In the genomic region with DNA sequence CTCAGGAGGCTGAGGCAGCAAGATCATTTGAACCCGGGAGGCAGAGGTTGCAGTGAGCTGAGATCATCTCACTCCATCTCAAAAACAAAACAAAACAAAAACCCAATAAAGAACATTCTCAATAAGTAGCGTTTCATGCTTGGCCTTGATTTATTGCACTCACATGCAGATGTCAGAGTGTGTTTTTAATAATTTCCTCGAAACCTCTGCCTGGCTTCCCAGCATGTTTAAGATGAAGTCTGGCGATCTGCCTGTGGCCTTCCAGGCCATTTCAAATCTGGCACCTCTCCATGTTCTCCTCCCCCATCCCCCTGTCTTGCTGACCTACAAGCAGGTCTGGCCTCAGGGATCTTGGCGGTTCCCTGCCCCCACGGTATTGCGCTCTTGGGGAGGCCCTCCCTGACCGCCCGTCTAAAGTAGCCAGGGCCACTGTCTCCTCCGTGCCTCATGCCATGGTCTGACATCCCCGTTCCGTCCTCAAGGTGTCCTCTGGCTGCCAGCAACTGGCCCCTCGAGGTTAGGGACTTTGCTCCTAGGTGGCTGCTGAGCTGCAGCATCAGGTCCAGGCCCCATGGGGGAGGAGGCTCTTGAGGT, we compare ENCODE assay signal across 20 cellular contexts. TPM values are rescaled to one million over a fixed set of nuclear protein-coding genes. Genes with fewer than 3 reads are reported as not detected.
DNase-seq lines count a peak whose midpoint lies in the region; ATAC-seq and TF ChIP-seq lines count a peak whose summit lies in the region.
"Had no signal": no experiment of that assay in that cellular context is flagged by ENCODE, and none has a peak within 500 bp of the region (broad histone marks: within the 10 kb centered on the region; RNA-seq: fewer than 3 reads in every experiment).

No MANE protein-coding gene starts in this region.

- H3K9ac ChIP-seq in smooth muscle cell (ENCODE audit: low read depth) = no peak overlapping the region
- H3K9ac ChIP-seq: GM23248 had no signal

- no peaks in the 10 kb centered on the region for H3K9me3 ChIP-seq in smooth muscle cell (replicated peaks; ENCODE audit: low read depth)
- H3K9me3 ChIP-seq: thoracic aorta had no signal

- no peaks in the 10 kb centered on the region for H3K36me3 ChIP-seq in smooth muscle cell (ENCODE audit: low read depth)

- H3K27ac ChIP-seq in smooth muscle cell (ENCODE audit: low read depth) = no peak overlapping the region
- H3K27ac ChIP-seq: C4-2B, GM23248, hepatocyte, PC-9, thoracic aorta had no signal

- H3F3A ChIP-seq in smooth muscle cell (ENCODE audit: low read depth) = no peaks in the 10 kb centered on the region

- no peaks in the 10 kb centered on the region for H3K27me3 ChIP-seq in smooth muscle cell (ENCODE audit: low read depth)

- TF ChIP-seq CTCF in LNCaP clone FGC (IDR thresholded peaks at IDR 0.05; ENCODE audit: control insufficient read depth, extremely low read depth, insufficient read depth) = no peak
- TF ChIP-seq CTCF in smooth muscle cell (IDR thresholded peaks at IDR 0.05; ENCODE audit: borderline replicate concordance, insufficient read depth, poor library complexity, severe bottlenecking) = no peak

- H2AFZ ChIP-seq in smooth muscle cell (ENCODE audit: low read depth) = no peak overlapping the region
- H2AFZ ChIP-seq: GM23248, hepatocyte, PC-9 had no signal

- H3K4me3 ChIP-seq in LNCaP clone FGC (ENCODE audit: low read depth, low read length) (no peak overlapping the region), smooth muscle cell (no peak overlapping the region)
- H3K4me3 ChIP-seq: GM23248, hepatocyte, PC-9, thoracic aorta had no signal

- DNase-seq in ELF-1 (ENCODE audit: low read depth, low spot score) (peak; percentile 58), LNCaP clone FGC (ENCODE audit: low read depth) (peak; percentile 8), amniotic epithelial cell (ENCODE audit: low read depth) (peak; percentile 40), left kidney (ENCODE audit: low read depth, low spot score) (peak; percentile 26), smooth muscle cell (lab: John Stamatoyannopoulos, UW; ENCODE audit: unreplicated experiment) (no peak)
- DNase-seq: activated gamma-delta T cell treated with Interleukin-2 at 50 U/mL for 16 hours; cortex of kidney; GM23248; NCI-H446; PC-9; stimulated activated CD4-positive, alpha-beta T cell treated with anti-CD3 and anti-CD28 coated beads, Interleukin-4, amount 100 ng/mL, for 24 hours had no signal

- H3K4me1 ChIP-seq in smooth muscle cell (ENCODE audit: low read depth) = no peaks in the 10 kb centered on the region

- WGBS in smooth muscle cell (ENCODE audit: low lambda C conversion rate) = 80% methylated on average over 13 of the region's 13 CpGs

- no peak for ATAC-seq in GM18870 (IDR thresholded peaks at IDR 0.05; ENCODE audit: unreplicated experiment)
- no peak for ATAC-seq in HG02885 (IDR thresholded peaks at IDR 0.05; ENCODE audit: poor library complexity, unreplicated experiment)
- ATAC-seq in GM21619 (IDR thresholded peaks at IDR 0.05; ENCODE audit: unreplicated experiment) = no peak

- H3K4me2 ChIP-seq in smooth muscle cell = no peak overlapping the region
- H3K4me2 ChIP-seq: PC-9 had no signal

- no peaks in the 10 kb centered on the region for H4K20me1 ChIP-seq in smooth muscle cell (ENCODE audit: low read depth)

- no peaks in the 10 kb centered on the region for H3K79me2 ChIP-seq in smooth muscle cell (ENCODE audit: low read depth)
- H3K79me2 ChIP-seq: hepatocyte had no signal

RNA-seq across cellular contexts. Expression of gene WDR88, which starts 1.6 kb away (rescaled TPM):
- total RNA-seq in smooth muscle cell = not detected in 2 replicates
- 0.27 TPM in 1 of 2 replicates, not detected in the other for polyA plus RNA-seq in smooth muscle cell
- total RNA-seq: epithelial cell of proximal tubule, GM23248, hepatocyte, mucosa of gallbladder, osteocyte, thoracic aorta had no signal

RNA-seq across cellular contexts. Expression of gene GPATCH1, which starts 52.6 kb away (rescaled TPM):
- total RNA-seq in smooth muscle cell = 2.8 and 5.1 TPM in 2 replicates
- polyA plus RNA-seq in smooth muscle cell = 4.3 TPM in 2 replicates
